In genomic region chr17:75350706-75351105, GRCh38 we compare ENCODE assay signal across 16 cellular contexts. TPM values are rescaled to one million over a fixed set of nuclear protein-coding genes. Genes with fewer than 3 reads are reported as not detected.
A peak's percentile ranks its signal among the peaks of the same experiment; 100 is the strongest.
DNase-seq lines count a peak whose midpoint lies in the region; ATAC-seq and TF ChIP-seq lines count a peak whose summit lies in the region.
"Had no signal": no experiment of that assay in that cellular context is flagged by ENCODE, and none has a peak within 500 bp of the region (broad histone marks: within the 10 kb centered on the region; RNA-seq: fewer than 3 reads in every experiment).

No MANE protein-coding gene starts in this region.

- intact Hi-C loops in heart left ventricle (cut with DNase I) = no loop called here

- H3K4me2 ChIP-seq in BLaER1 treated with 17β-estradiol and CSF1 and Interleukin-3, amounts not matched to agents 10 nM and 100 nM = peak overlapping the region in 10 of 11 experiments; percentile 1 to 99 (median 56); a peak in 10 of 22 replicates

- H3K4me3 ChIP-seq in BLaER1 treated with 17β-estradiol and CSF1 and Interleukin-3, amounts not matched to agents 10 nM and 100 nM = no peak overlapping the region
- H3K4me3 ChIP-seq in heart left ventricle = no peak overlapping the region

- peaks cover 3 to 47% (median 33%) of the 10 kb centered on the region in 11 experiments; a peak in 21 of 22 replicates for H3K36me3 ChIP-seq in BLaER1 treated with 17β-estradiol and CSF1 and Interleukin-3, amounts not matched to agents 10 nM and 100 nM
- no peaks in the 10 kb centered on the region for H3K36me3 ChIP-seq in heart left ventricle

- peaks cover 14% of the 10 kb centered on the region for H3K36me3 Mint-ChIP-seq in activated naive CD8-positive, alpha-beta T cell treated with anti-CD3 and anti-CD28 coated beads, Interleukin-2, amount 10 ng/mL, durations not matched to agents 7 days and 5 days
- H3K36me3 Mint-ChIP-seq in nephron (ENCODE audit: low read depth) = peaks cover 12% of the 10 kb centered on the region

- peaks cover 52% of the 10 kb centered on the region for H3K4me1 Mint-ChIP-seq in activated naive CD8-positive, alpha-beta T cell treated with anti-CD3 and anti-CD28 coated beads, Interleukin-2, amount 10 ng/mL, durations not matched to agents 7 days and 5 days
- peaks cover 62% of the 10 kb centered on the region for H3K4me1 Mint-ChIP-seq in nephron

- peaks cover 0 to 27% (median 16%) of the 10 kb centered on the region in 11 experiments; a peak in 18 of 22 replicates for H3K9me3 ChIP-seq in BLaER1 treated with 17β-estradiol and CSF1 and Interleukin-3, amounts not matched to agents 10 nM and 100 nM (replicated peaks in 1 of 11)
- H3K9me3 ChIP-seq in heart left ventricle = no peaks in the 10 kb centered on the region

- no peaks in the 10 kb centered on the region for H3K27me3 Mint-ChIP-seq in activated naive CD8-positive, alpha-beta T cell treated with anti-CD3 and anti-CD28 coated beads, Interleukin-2, amount 10 ng/mL, durations not matched to agents 7 days and 5 days
- no peaks in the 10 kb centered on the region for H3K27me3 Mint-ChIP-seq in nephron (ENCODE audit: low read depth)

- ATAC-seq in activated naive CD8-positive, alpha-beta T cell treated with anti-CD3 and anti-CD28 coated beads, Interleukin-2, amount 10 ng/mL, durations not matched to agents 7 days and 5 days (ENCODE audit: low read depth) = no peak
- ATAC-seq in heart left ventricle (no peak), HG03469 (IDR thresholded peaks at IDR 0.05; ENCODE audit: unreplicated experiment) (no peak), GM21360 (IDR thresholded peaks at IDR 0.05; ENCODE audit: unreplicated experiment) (no peak), HG03565 (IDR thresholded peaks at IDR 0.05; ENCODE audit: unreplicated experiment) (no peak)
- ATAC-seq: activated CD4-positive, CD25-positive, alpha-beta regulatory T cell treated with anti-CD3 and anti-CD28 coated beads, Interleukin-2, amount 50 U/mL, for 24 hours; esophagus mucosa had no signal

- H4K20me1 ChIP-seq in BLaER1 treated with 17β-estradiol and CSF1 and Interleukin-3, amounts not matched to agents 10 nM and 100 nM = peaks cover 76 to 100% (median 98%) of the 10 kb centered on the region in 11 experiments

- POLR2A ChIA-PET in activated naive CD8-positive, alpha-beta T cell treated with anti-CD3 and anti-CD28 coated beads, Interleukin-2, amount 10 ng/mL, durations not matched to agents 7 days and 5 days (lab: Charles Lee) = interaction anchor here (0.6 kb wide), 2 partner anchors 50 to 61 kb away, joined by 3 to 7 read pairs; no protein-coding TSS in a partner anchor

- TF ChIP-seq POLR2A in heart left ventricle (IDR thresholded peaks at IDR 0.05) = no peak

- H3K9ac ChIP-seq in BLaER1 treated with 17β-estradiol and CSF1 and Interleukin-3, amounts not matched to agents 10 nM and 100 nM = no peak overlapping the region

- no peaks in the 10 kb centered on the region for H3K27me3 ChIP-seq in BLaER1 treated with 17β-estradiol and CSF1 and Interleukin-3, amounts not matched to agents 10 nM and 100 nM
- H3K27me3 ChIP-seq in heart left ventricle = no peaks in the 10 kb centered on the region

- TF ChIP-seq CTCF in nephron (IDR thresholded peaks at IDR 0.05; ENCODE audit: unreplicated experiment in 3 of 3) (no peak), heart left ventricle (IDR thresholded peaks at IDR 0.05) (no peak)

- peaks cover 66 to 86% (median 69%) of the 10 kb centered on the region in 10 experiments for H3K4me1 ChIP-seq in BLaER1 treated with 17β-estradiol and CSF1 and Interleukin-3, amounts not matched to agents 10 nM and 100 nM
- peaks cover 0 to 87% (median 17%) of the 10 kb centered on the region in 12 donors for H3K4me1 ChIP-seq in heart left ventricle

- DNase-seq in ELF-1 (ENCODE audit: low read depth, low spot score) (peak; percentile 37), heart left ventricle (no peak)
- no peak for DNase-seq in activated naive CD8-positive, alpha-beta T cell treated with anti-CD3 and anti-CD28 coated beads, Interleukin-2, amount 10 ng/mL, durations not matched to agents 7 days and 5 days
- DNase-seq: activated naive CD4-positive, alpha-beta T cell treated with Interleukin-2 at 50 U/mL for 16 hours; NCI-H2081; NCI-H524; right cardiac atrium; SHP77; substantia nigra had no signal

- no peak overlapping the region for H3K4me3 Mint-ChIP-seq in activated naive CD8-positive, alpha-beta T cell treated with anti-CD3 and anti-CD28 coated beads, Interleukin-2, amount 10 ng/mL, durations not matched to agents 7 days and 5 days
- peak overlapping the region in 2 of 3 experiments; percentile 15 to 29 for H3K4me3 Mint-ChIP-seq in nephron

- peak overlapping the region; percentile 0 for H3K27ac Mint-ChIP-seq in activated naive CD8-positive, alpha-beta T cell treated with anti-CD3 and anti-CD28 coated beads, Interleukin-2, amount 10 ng/mL, durations not matched to agents 7 days and 5 days
- peak overlapping the region; percentile 89 to 96 (median 95) for H3K27ac Mint-ChIP-seq in nephron

- H3K9me3 Mint-ChIP-seq in activated naive CD8-positive, alpha-beta T cell treated with anti-CD3 and anti-CD28 coated beads, Interleukin-2, amount 10 ng/mL, durations not matched to agents 7 days and 5 days = no peaks in the 10 kb centered on the region
- peaks cover 4% of the 10 kb centered on the region for H3K9me3 Mint-ChIP-seq in nephron

- WGBS in heart left ventricle, 4 donors = 91 to 97% (median 94%) methylated on average over 9 of the region's 9 CpGs

- no peak overlapping the region for H3K27ac ChIP-seq in BLaER1 treated with 17β-estradiol and CSF1 and Interleukin-3, amounts not matched to agents 10 nM and 100 nM
- no peak overlapping the region for H3K27ac ChIP-seq in heart left ventricle

RNA-seq across cellular contexts. Expression of gene GRB2, which starts 54.8 kb away (rescaled TPM):
- 100 to 1,000 TPM; 149 to 155 TPM for total RNA-seq in activated naive CD8-positive, alpha-beta T cell treated with anti-CD3 and anti-CD28 coated beads, Interleukin-2, amount 10 ng/mL, durations not matched to agents 7 days and 5 days
- 100 to 1,000 TPM in 2 of 9 donors, 10 to 100 TPM in 7; 37.2 to 145 (median 67.7) TPM for total RNA-seq in heart left ventricle
- 10 to 100 TPM; 24.5 to 68.2 TPM for polyA plus RNA-seq in heart left ventricle
